ENCODE assay signal across 4 cellular contexts in the genomic region with DNA sequence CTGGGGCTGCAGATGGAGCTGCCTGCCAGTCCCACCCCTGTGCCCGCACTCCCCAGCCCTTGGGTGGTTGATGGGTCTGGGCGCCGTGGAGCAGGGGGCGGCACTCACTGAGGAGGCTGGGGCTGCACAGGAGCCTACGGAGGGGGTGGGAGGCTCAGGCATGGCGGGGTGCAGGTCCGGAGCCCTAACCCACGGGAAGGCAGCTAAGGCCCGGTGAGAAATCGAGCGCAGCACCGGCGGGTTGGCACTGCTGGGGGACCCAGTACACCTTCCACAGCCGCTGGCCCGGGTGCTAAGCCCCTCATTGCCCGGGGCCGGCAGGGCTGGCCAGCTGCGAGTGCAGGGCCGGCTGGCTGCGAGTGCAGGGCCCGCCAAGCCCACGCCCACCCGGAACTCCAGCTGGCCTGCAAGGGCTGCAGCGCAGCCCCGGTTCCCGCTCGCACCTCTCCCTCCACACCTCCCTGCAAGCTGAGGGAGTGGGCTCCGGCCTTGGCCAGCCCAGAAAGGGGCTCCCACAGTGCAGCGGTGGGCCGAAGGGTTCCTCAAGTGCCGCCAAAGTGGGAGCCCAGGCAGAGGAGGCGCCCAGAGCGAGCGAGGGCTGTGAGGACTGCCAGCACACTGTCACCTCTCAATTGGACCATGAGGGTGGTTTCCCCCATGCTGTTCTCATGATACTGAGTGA.
A peak's percentile ranks its signal among the peaks of the same experiment; 100 is the strongest.
DNase-seq lines count a peak whose midpoint lies in the region; ATAC-seq and TF ChIP-seq lines count a peak whose summit lies in the region.
"Not testable (repeated sequence)": the region's sequence is repeated elsewhere in the genome, so short reads cannot be mapped to it uniquely, and the experiment has no call there.

No MANE protein-coding gene starts in this region.

- WGBS in right cardiac atrium: 95% methylated on average over 34 of the region's 34 CpGs
- WGBS in right lobe of liver (ENCODE audit: insufficient coverage, low coverage, low lambda C conversion rate, missing lambda C conversion rate): no CpG with 5 or more reads among the region's 34 CpGs

- not testable (repeated sequence) for H3K27me3 Mint-ChIP-seq in chondrocyte (ENCODE audit: low read depth)

- H3K9me3 Mint-ChIP-seq in chondrocyte (ENCODE audit: low read depth): not testable (repeated sequence)

- H3K27ac ChIP-seq in right cardiac atrium (ENCODE audit: low read length); right lobe of liver: not testable (repeated sequence)

- H3K4me1 ChIP-seq in right cardiac atrium (ENCODE audit: control insufficient read depth, insufficient read depth, low read length); right lobe of liver: not testable (repeated sequence)

- peaks cover 16% of the 10 kb centered on the region for H3K4me1 Mint-ChIP-seq in chondrocyte (ENCODE audit: low read depth)

- not testable (repeated sequence) for H3K36me3 Mint-ChIP-seq in chondrocyte (ENCODE audit: low read depth)

- intact Hi-C loops in right cardiac atrium (cut with DNase I); right lobe of liver (cut with DNase I): not testable (repeated sequence)

- H3K27ac Mint-ChIP-seq in chondrocyte (ENCODE audit: unreplicated experiment): not testable (repeated sequence)

- H3K4me3 Mint-ChIP-seq in chondrocyte (ENCODE audit: unreplicated experiment): not testable (repeated sequence)

- ATAC-seq in right cardiac atrium, right lobe of liver: not testable (repeated sequence)

- DNase-seq in chondrocyte (ENCODE audit: low spot score) (peak; percentile 82), right cardiac atrium (peak in 2 of 3 donors; percentile 32 to 33), right lobe of liver (peak in 2 of 3 donors; percentile 26 to 46), mesenteric fat pad (ENCODE audit: low spot score) (peak; percentile 78)

- TF ChIP-seq CTCF in chondrocyte (IDR thresholded peaks at IDR 0.05); right lobe of liver (IDR thresholded peaks at IDR 0.05): not testable (repeated sequence)

- not testable (repeated sequence) for H3K9me3 ChIP-seq in right cardiac atrium (ENCODE audit: control insufficient read depth, low read length); right lobe of liver

- not testable (repeated sequence) for TF ChIP-seq POLR2A in right lobe of liver (IDR thresholded peaks at IDR 0.05)

- H3K4me3 ChIP-seq in right cardiac atrium (ENCODE audit: low read length); right lobe of liver: not testable (repeated sequence)

- not testable (repeated sequence) for H3K27me3 ChIP-seq in right cardiac atrium (ENCODE audit: control insufficient read depth, insufficient read depth); right lobe of liver

- not testable (repeated sequence) for H3K36me3 ChIP-seq in right lobe of liver
